1 cellular context compared by ENCODE assay signal in the genomic region with DNA sequence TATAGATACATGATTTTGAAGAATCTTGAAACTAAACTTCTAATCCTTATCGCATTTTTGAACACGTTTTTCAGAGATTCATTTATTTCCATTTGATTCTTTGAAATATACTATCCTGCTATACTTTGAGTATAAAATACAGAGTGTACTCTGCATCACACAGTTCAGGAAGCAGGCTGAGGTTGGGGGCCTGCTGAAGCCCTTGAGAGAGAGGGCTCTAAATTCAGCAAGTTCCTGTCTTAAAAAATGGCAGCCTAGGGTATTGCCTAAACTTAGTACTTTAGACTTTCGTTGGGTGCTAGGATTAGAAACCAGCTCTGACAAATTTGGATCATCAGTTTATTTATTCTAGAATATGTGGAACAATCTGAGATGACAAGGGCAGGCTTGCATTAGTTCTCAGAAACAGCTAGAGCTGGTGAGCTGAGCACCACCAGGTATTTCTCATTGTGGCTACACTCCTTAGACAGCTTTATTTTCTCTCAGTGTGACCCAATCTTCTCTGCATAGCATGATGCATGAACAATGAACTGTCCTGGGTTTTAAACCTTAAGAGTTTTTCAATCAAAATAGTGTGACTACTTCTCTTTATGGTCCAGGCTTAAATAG.
A peak's percentile ranks its signal among the peaks of the same experiment; 100 is the strongest.
TF ChIP-seq lines count a peak whose summit lies in the region.

No MANE protein-coding gene starts in this region.

TF ChIP-seq in HepG2, 621 proteins besides CTCF, POLR2A, EP300 and RAD21:
- TF ChIP-seq KLF9 (CRISPR knock-in tag; IDR thresholded peaks at IDR 0.05; ENCODE audit: low read depth): no peak
- no peak for TF ChIP-seq SP5 (CRISPR knock-in tag; IDR thresholded peaks at IDR 0.05; ENCODE audit: borderline replicate concordance, low read depth)
- TF ChIP-seq ZMYM4 (CRISPR knock-in tag; IDR thresholded peaks at IDR 0.05): peak; percentile 46; the same call in 1 of the 2 replicates
- TF ChIP-seq LCORL (IDR thresholded peaks at IDR 0.05): no peak
- no peak for TF ChIP-seq LCORL (CRISPR knock-in tag; IDR thresholded peaks at IDR 0.05)
- TF ChIP-seq GLI4 (CRISPR knock-in tag; IDR thresholded peaks at IDR 0.05; ENCODE audit: borderline replicate concordance): 0 out of 2 replicates have a peak, but pooled peaks have one; percentile 47
- TF ChIP-seq RBM22 (optimal IDR thresholded peaks at IDR 0.05; ENCODE audit: low read length): peak; percentile 60
- TF ChIP-seq ZNF563 (CRISPR knock-in tag; IDR thresholded peaks at IDR 0.05): no peak
- 0 out of 2 replicates have a peak, but pooled peaks have one; percentile 35 for TF ChIP-seq ZNF503 (CRISPR knock-in tag; IDR thresholded peaks at IDR 0.05)
- TF ChIP-seq, protein P1, sequence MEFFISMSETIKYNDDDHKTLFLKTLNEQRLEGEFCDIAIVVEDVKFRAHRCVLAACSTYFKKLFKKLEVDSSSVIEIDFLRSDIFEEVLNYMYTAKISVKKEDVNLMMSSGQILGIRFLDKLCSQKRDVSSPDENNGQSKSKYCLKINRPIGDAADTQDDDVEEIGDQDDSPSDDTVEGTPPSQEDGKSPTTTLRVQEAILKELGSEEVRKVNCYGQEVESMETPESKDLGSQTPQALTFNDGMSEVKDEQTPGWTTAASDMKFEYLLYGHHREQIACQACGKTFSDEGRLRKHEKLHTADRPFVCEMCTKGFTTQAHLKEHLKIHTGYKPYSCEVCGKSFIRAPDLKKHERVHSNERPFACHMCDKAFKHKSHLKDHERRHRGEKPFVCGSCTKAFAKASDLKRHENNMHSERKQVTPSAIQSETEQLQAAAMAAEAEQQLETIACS (CRISPR knock-in tag; IDR thresholded peaks at IDR 0.05): no peak
- TF ChIP-seq DPF2 (CRISPR knock-in tag; IDR thresholded peaks at IDR 0.05; ENCODE audit: borderline replicate concordance, low read depth): no peak
- no peak for TF ChIP-seq ZNF557 (CRISPR knock-in tag; IDR thresholded peaks at IDR 0.05)
- no peak for TF ChIP-seq NFE2L2 (IDR thresholded peaks at IDR 0.05; ENCODE audit: low read length)
- no peak for TF ChIP-seq ZFYVE20 (CRISPR knock-in tag; IDR thresholded peaks at IDR 0.05; ENCODE audit: borderline replicate concordance, low read depth)
- TF ChIP-seq NONO (IDR thresholded peaks at IDR 0.05): no peak
- TF ChIP-seq NONO (CRISPR knock-in tag; conservative IDR thresholded peaks at IDR 0.05): no peak
- no peak for TF ChIP-seq SMAD9 (CRISPR knock-in tag; IDR thresholded peaks at IDR 0.05)
- peak; percentile 38; the same call in 1 of the 2 replicates for TF ChIP-seq ELF4 (CRISPR knock-in tag; IDR thresholded peaks at IDR 0.05; ENCODE audit: borderline replicate concordance)
- TF ChIP-seq GATAD1 (CRISPR knock-in tag; IDR thresholded peaks at IDR 0.05): no peak
- no peak for TF ChIP-seq PHF8 (CRISPR knock-in tag; IDR thresholded peaks at IDR 0.05)
- no peak for TF ChIP-seq POGZ (CRISPR knock-in tag; IDR thresholded peaks at IDR 0.05)
- no peak for TF ChIP-seq HOXA9 (CRISPR knock-in tag; IDR thresholded peaks at IDR 0.05; ENCODE audit: borderline replicate concordance)
- TF ChIP-seq ZBTB8A (CRISPR knock-in tag; IDR thresholded peaks at IDR 0.05; ENCODE audit: borderline replicate concordance, low read depth): no peak
- TF ChIP-seq RFXAP (CRISPR knock-in tag; IDR thresholded peaks at IDR 0.05; ENCODE audit: borderline replicate concordance): no peak
- TF ChIP-seq YY1 (IDR thresholded peaks at IDR 0.05; ENCODE audit: insufficient read depth, insufficient replicate concordance, low read depth, low read length): peak; percentile 15
- no peak for TF ChIP-seq KDM5A (IDR thresholded peaks at IDR 0.05; ENCODE audit: borderline replicate concordance, low read length)
- TF ChIP-seq ARID2 (CRISPR knock-in tag; IDR thresholded peaks at IDR 0.05; ENCODE audit: borderline replicate concordance): 0 out of 2 replicates have a peak, but pooled peaks have one; percentile 16
- TF ChIP-seq ZNF564 (CRISPR knock-in tag; IDR thresholded peaks at IDR 0.05): 0 out of 2 replicates have a peak, but pooled peaks have one; percentile 33
- TF ChIP-seq ZNF230 (CRISPR knock-in tag; IDR thresholded peaks at IDR 0.05): no peak
- no peak for TF ChIP-seq RNF219 (CRISPR knock-in tag; IDR thresholded peaks at IDR 0.05)
- TF ChIP-seq ZNF616 (CRISPR knock-in tag; IDR thresholded peaks at IDR 0.05; ENCODE audit: low read depth): no peak
- no peak for TF ChIP-seq ZNF720 (CRISPR knock-in tag; IDR thresholded peaks at IDR 0.05)
- TF ChIP-seq, protein P2, sequence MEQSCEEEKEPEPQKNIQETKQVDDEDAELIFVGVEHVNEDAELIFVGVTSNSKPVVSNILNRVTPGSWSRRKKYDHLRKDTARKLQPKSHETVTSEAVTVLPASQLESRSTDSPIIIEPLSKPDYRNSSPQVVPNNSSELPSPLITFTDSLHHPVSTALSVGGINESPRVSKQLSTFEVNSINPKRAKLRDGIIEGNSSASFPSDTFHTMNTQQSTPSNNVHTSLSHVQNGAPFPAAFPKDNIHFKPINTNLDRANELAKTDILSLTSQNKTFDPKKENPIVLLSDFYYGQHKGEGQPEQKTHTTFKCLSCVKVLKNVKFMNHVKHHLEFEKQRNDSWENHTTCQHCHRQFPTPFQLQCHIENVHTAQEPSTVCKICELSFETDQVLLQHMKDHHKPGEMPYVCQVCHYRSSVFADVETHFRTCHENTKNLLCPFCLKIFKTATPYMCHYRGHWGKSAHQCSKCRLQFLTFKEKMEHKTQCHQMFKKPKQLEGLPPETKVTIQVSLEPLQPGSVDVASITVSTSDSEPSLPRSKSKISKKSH (CRISPR knock-in tag; IDR thresholded peaks at IDR 0.05; ENCODE audit: borderline replicate concordance): no peak
- TF ChIP-seq ZNF607 (CRISPR knock-in tag; IDR thresholded peaks at IDR 0.05; ENCODE audit: borderline replicate concordance): no peak
- TF ChIP-seq ZNF138 (CRISPR knock-in tag; IDR thresholded peaks at IDR 0.05; ENCODE audit: low read depth): no peak
- TF ChIP-seq ZNF644 (CRISPR knock-in tag; IDR thresholded peaks at IDR 0.05; ENCODE audit: low read depth): peak; percentile 50; the same call in 1 of the 2 replicates
- no peak for TF ChIP-seq FOXA3 (CRISPR knock-in tag; IDR thresholded peaks at IDR 0.05)
- TF ChIP-seq, protein P3, sequence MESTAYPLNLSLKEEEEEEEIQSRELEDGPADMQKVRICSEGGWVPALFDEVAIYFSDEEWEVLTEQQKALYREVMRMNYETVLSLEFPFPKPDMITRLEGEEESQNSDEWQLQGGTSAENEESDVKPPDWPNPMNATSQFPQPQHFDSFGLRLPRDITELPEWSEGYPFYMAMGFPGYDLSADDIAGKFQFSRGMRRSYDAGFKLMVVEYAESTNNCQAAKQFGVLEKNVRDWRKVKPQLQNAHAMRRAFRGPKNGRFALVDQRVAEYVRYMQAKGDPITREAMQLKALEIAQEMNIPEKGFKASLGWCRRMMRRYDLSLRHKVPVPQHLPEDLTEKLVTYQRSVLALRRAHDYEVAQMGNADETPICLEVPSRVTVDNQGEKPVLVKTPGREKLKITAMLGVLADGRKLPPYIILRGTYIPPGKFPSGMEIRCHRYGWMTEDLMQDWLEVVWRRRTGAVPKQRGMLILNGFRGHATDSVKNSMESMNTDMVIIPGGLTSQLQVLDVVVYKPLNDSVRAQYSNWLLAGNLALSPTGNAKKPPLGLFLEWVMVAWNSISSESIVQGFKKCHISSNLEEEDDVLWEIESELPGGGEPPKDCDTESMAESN (CRISPR knock-in tag; conservative IDR thresholded peaks at IDR 0.05): 0 out of 2 replicates have a peak, but pooled peaks have one; percentile 36
- TF ChIP-seq ZNF879 (CRISPR knock-in tag; IDR thresholded peaks at IDR 0.05): no peak
- no peak for TF ChIP-seq ZNF180 (CRISPR knock-in tag; IDR thresholded peaks at IDR 0.05; ENCODE audit: borderline replicate concordance, low read depth)
- no peak for TF ChIP-seq MAF1 (CRISPR knock-in tag; IDR thresholded peaks at IDR 0.05; ENCODE audit: borderline replicate concordance)
- TF ChIP-seq, protein P4, sequence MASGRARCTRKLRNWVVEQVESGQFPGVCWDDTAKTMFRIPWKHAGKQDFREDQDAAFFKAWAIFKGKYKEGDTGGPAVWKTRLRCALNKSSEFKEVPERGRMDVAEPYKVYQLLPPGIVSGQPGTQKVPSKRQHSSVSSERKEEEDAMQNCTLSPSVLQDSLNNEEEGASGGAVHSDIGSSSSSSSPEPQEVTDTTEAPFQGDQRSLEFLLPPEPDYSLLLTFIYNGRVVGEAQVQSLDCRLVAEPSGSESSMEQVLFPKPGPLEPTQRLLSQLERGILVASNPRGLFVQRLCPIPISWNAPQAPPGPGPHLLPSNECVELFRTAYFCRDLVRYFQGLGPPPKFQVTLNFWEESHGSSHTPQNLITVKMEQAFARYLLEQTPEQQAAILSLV (CRISPR knock-in tag; IDR thresholded peaks at IDR 0.05; ENCODE audit: borderline replicate concordance): no peak
- TF ChIP-seq RFX3 (CRISPR knock-in tag; IDR thresholded peaks at IDR 0.05): no peak
- TF ChIP-seq SMARCC2 (IDR thresholded peaks at IDR 0.05): no peak
- no peak for TF ChIP-seq NRL (CRISPR knock-in tag; IDR thresholded peaks at IDR 0.05; ENCODE audit: borderline replicate concordance)
- TF ChIP-seq ZNF10 (CRISPR knock-in tag; IDR thresholded peaks at IDR 0.05; ENCODE audit: borderline replicate concordance, low read depth): no peak
- no peak for TF ChIP-seq SOX5 (CRISPR knock-in tag; IDR thresholded peaks at IDR 0.05; ENCODE audit: borderline replicate concordance)
- TF ChIP-seq ZNF788 (CRISPR knock-in tag; IDR thresholded peaks at IDR 0.05; ENCODE audit: borderline replicate concordance): no peak
- TF ChIP-seq TEAD2 (CRISPR knock-in tag; IDR thresholded peaks at IDR 0.05): no peak
- no peak for TF ChIP-seq TAF15 (IDR thresholded peaks at IDR 0.05; ENCODE audit: low read depth, low read length, poor library complexity, severe bottlenecking)
- no peak for TF ChIP-seq SALL1 (CRISPR knock-in tag; IDR thresholded peaks at IDR 0.05)
- no peak for TF ChIP-seq NFATC3 (CRISPR knock-in tag; IDR thresholded peaks at IDR 0.05)
- TF ChIP-seq MAZ (IDR thresholded peaks at IDR 0.05; ENCODE audit: borderline replicate concordance, low read depth, low read length): no peak
- 0 out of 2 replicates have a peak, but pooled peaks have one; percentile 25 for TF ChIP-seq MAZ (CRISPR knock-in tag; IDR thresholded peaks at IDR 0.05; ENCODE audit: low read depth)
- TF ChIP-seq ZNF260 (CRISPR knock-in tag; IDR thresholded peaks at IDR 0.05; ENCODE audit: borderline replicate concordance, low read depth): no peak
- no peak for TF ChIP-seq ZMYM3 (CRISPR knock-in tag; IDR thresholded peaks at IDR 0.05)
- TF ChIP-seq SSRP1 (CRISPR knock-in tag; IDR thresholded peaks at IDR 0.05): peak; percentile 41; the same call in 1 of the 2 replicates
- no peak for TF ChIP-seq CAMTA2 (CRISPR knock-in tag; IDR thresholded peaks at IDR 0.05; ENCODE audit: borderline replicate concordance)
- TF ChIP-seq CENPX (CRISPR knock-in tag; IDR thresholded peaks at IDR 0.05): no peak
